Comparison of ENCODE assay signal across 13 cellular contexts in the genomic region with DNA sequence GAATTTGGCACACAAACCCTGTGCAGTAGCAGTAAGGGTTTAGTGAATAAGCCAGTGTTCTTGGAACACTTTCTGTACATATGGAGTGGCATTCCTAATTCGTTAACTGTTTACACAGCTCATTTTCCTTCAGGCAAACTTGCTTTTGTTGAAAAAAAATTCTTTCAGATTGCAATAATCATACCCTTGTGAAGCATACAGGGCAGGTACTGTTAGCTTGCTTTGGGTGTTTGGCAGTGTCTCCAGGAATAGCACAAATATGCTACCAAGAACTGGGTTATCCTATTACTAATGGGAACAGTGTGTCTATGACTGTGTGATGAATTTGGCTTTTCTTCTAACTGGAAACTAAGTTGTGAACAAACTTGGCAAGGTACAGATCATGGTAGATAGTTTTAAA. TPM values are rescaled to one million over a fixed set of nuclear protein-coding genes. Genes with fewer than 3 reads are reported as not detected.
DNase-seq lines count a peak whose midpoint lies in the region; ATAC-seq and TF ChIP-seq lines count a peak whose summit lies in the region.
"Had no signal": no experiment of that assay in that cellular context is flagged by ENCODE, and none has a peak within 500 bp of the region (broad histone marks: within the 10 kb centered on the region; RNA-seq: fewer than 3 reads in every experiment).

No MANE protein-coding gene starts in this region.

- H3K27me3 Mint-ChIP-seq in activated T-helper 1 cell treated with anti-CD3 and anti-CD28 coated beads, Interleukin-12 subunit alpha, Interleukin-12 subunit beta, Interleukin-2, Interleukin-4 antibody, amounts not matched to agents 30 ng/mL and 10 ng/mL and 1 ng/mL, durations not matched to agents 14 hours and 24 hours and 36 hours (ENCODE audit: insufficient read depth), result no peaks in the 10 kb centered on the region
- H3K27me3 Mint-ChIP-seq in CD14-positive monocyte (ENCODE audit: low read depth in 3 of 3), result no peaks in the 10 kb centered on the region
- H3K27me3 Mint-ChIP-seq: activated naive CD8-positive, alpha-beta T cell treated with anti-CD3 and anti-CD28 coated beads, Interleukin-2, amount 10 ng/mL, durations not matched to agents 7 days and 5 days had no signal

- no peak overlapping the region for H3K4me3 Mint-ChIP-seq in activated T-helper 1 cell treated with anti-CD3 and anti-CD28 coated beads, Interleukin-12 subunit alpha, Interleukin-12 subunit beta, Interleukin-2, Interleukin-4 antibody, amounts not matched to agents 30 ng/mL and 10 ng/mL and 1 ng/mL, durations not matched to agents 14 hours and 24 hours and 36 hours
- no peak overlapping the region for H3K4me3 Mint-ChIP-seq in CD14-positive monocyte
- H3K4me3 Mint-ChIP-seq: activated naive CD8-positive, alpha-beta T cell treated with anti-CD3 and anti-CD28 coated beads, Interleukin-2, amount 10 ng/mL, durations not matched to agents 7 days and 5 days had no signal

- H3K9me3 ChIP-seq in esophagus muscularis mucosa (no peaks in the 10 kb centered on the region), psoas muscle (no peaks in the 10 kb centered on the region)

- peak; percentile 61 for TF ChIP-seq EP300 in esophagus muscularis mucosa (IDR thresholded peaks at IDR 0.05)

- H3K27ac Mint-ChIP-seq in activated T-helper 1 cell treated with anti-CD3 and anti-CD28 coated beads, Interleukin-12 subunit alpha, Interleukin-12 subunit beta, Interleukin-2, Interleukin-4 antibody, amounts not matched to agents 30 ng/mL and 10 ng/mL and 1 ng/mL, durations not matched to agents 14 hours and 24 hours and 36 hours, result peak overlapping the region; percentile 1
- H3K27ac Mint-ChIP-seq in CD14-positive monocyte, result no peak overlapping the region

- peaks cover 54 to 69% (median 64%) of the 10 kb centered on the region in 4 donors for H3K4me1 ChIP-seq in esophagus muscularis mucosa
- peaks cover 53% of the 10 kb centered on the region for H3K4me1 ChIP-seq in psoas muscle

- peak in 3 of 4 donors; percentile 42 to 53 (median 47) for ATAC-seq in psoas muscle

- no peaks in the 10 kb centered on the region for H3K9me3 Mint-ChIP-seq in activated T-helper 1 cell treated with anti-CD3 and anti-CD28 coated beads, Interleukin-12 subunit alpha, Interleukin-12 subunit beta, Interleukin-2, Interleukin-4 antibody, amounts not matched to agents 30 ng/mL and 10 ng/mL and 1 ng/mL, durations not matched to agents 14 hours and 24 hours and 36 hours
- no peaks in the 10 kb centered on the region for H3K9me3 Mint-ChIP-seq in CD14-positive monocyte

- intact Hi-C loops in activated T-helper 1 cell treated with anti-CD3 and anti-CD28 coated beads, Interleukin-12 subunit alpha, Interleukin-12 subunit beta, Interleukin-2, Interleukin-4 antibody, amounts not matched to agents 30 ng/mL and 10 ng/mL and 1 ng/mL, durations not matched to agents 14 hours and 24 hours and 36 hours (cut with micrococcal nuclease), result no loop called here
- intact Hi-C loops in esophagus muscularis mucosa (cut with DNase I), result no loop called here
- intact Hi-C loops in psoas muscle (cut with DNase I), result no loop called here
- intact Hi-C loops in CD14-positive monocyte (cut with micrococcal nuclease), result no loop called here

- H3K4me3 ChIP-seq in esophagus muscularis mucosa (no peak overlapping the region), psoas muscle (no peak overlapping the region)

- peak overlapping the region; percentile 64 to 81 (median 74) for H3K27ac ChIP-seq in esophagus muscularis mucosa (replicated peaks in 1 of 4)
- no peak overlapping the region for H3K27ac ChIP-seq in psoas muscle
- H3K27ac ChIP-seq: HL-60 had no signal

- peak; percentile 89 for DNase-seq in COLO829 (ENCODE audit: low spot score)
- no peak for DNase-seq in activated T-helper 1 cell treated with anti-CD3 and anti-CD28 coated beads, Interleukin-12 subunit alpha, Interleukin-12 subunit beta, Interleukin-2, Interleukin-4 antibody, amounts not matched to agents 30 ng/mL and 10 ng/mL and 1 ng/mL, durations not matched to agents 14 hours and 24 hours and 36 hours (ENCODE audit: low spot score)
- DNase-seq in esophagus muscularis mucosa (ENCODE audit: extremely low spot score), result no peak
- no peak for DNase-seq in psoas muscle
- no peak for DNase-seq in NCI-H774 (lab: John Stamatoyannopoulos, UW)
- DNase-seq in NCI-H128 (lab: John Stamatoyannopoulos, UW; ENCODE audit: unreplicated experiment), result no peak
- DNase-seq in hepatic stellate cell (ENCODE audit: low spot score), result no peak
- no peak for DNase-seq in CD14-positive monocyte (ENCODE audit: low spot score)
- DNase-seq: activated CD4-positive, alpha-beta T cell treated with anti-CD3 and anti-CD28 coated beads, Interleukin-2, amount 50 U/mL, for 4 hours; activated naive CD8-positive, alpha-beta T cell treated with anti-CD3 and anti-CD28 coated beads, Interleukin-2, amount 10 ng/mL, durations not matched to agents 7 days and 5 days; left cardiac atrium; NCI-H526 had no signal

- H3K36me3 ChIP-seq in esophagus muscularis mucosa (peaks cover 0 to 16% (median 6%) of the 10 kb centered on the region in 4 donors), psoas muscle (ENCODE audit: insufficient read depth in 1 of 2, low read depth in 1 of 2) (peaks cover 4 to 21% of the 10 kb centered on the region in 2 donors)

- H3K27me3 ChIP-seq in esophagus muscularis mucosa, result no peaks in the 10 kb centered on the region
- no peaks in the 10 kb centered on the region for H3K27me3 ChIP-seq in psoas muscle (ENCODE audit: insufficient read depth in 3 of 3, low read length in 2 of 3)

- H3K4me1 Mint-ChIP-seq in activated T-helper 1 cell treated with anti-CD3 and anti-CD28 coated beads, Interleukin-12 subunit alpha, Interleukin-12 subunit beta, Interleukin-2, Interleukin-4 antibody, amounts not matched to agents 30 ng/mL and 10 ng/mL and 1 ng/mL, durations not matched to agents 14 hours and 24 hours and 36 hours (ENCODE audit: low read depth), result peaks cover 27% of the 10 kb centered on the region
- peaks cover 2% of the 10 kb centered on the region for H3K4me1 Mint-ChIP-seq in CD14-positive monocyte

- no peak for TF ChIP-seq POLR2A in esophagus muscularis mucosa (IDR thresholded peaks at IDR 0.05; ENCODE audit: low read depth)

- TF ChIP-seq CTCF in esophagus muscularis mucosa (IDR thresholded peaks at IDR 0.05) (no peak), psoas muscle (IDR thresholded peaks at IDR 0.05) (no peak), CD14-positive monocyte (IDR thresholded peaks at IDR 0.05) (no peak)

- peaks cover 41% of the 10 kb centered on the region for H3K36me3 Mint-ChIP-seq in activated T-helper 1 cell treated with anti-CD3 and anti-CD28 coated beads, Interleukin-12 subunit alpha, Interleukin-12 subunit beta, Interleukin-2, Interleukin-4 antibody, amounts not matched to agents 30 ng/mL and 10 ng/mL and 1 ng/mL, durations not matched to agents 14 hours and 24 hours and 36 hours (ENCODE audit: low read depth)
- peaks cover 45 to 70% of the 10 kb centered on the region in 2 donors for H3K36me3 Mint-ChIP-seq in CD14-positive monocyte

- 41% methylated on average over 1 of the region's 1 CpG for WGBS in esophagus muscularis mucosa
- 33 to 69% (median 33%) methylated on average over 1 of the region's 1 CpG for WGBS in psoas muscle, 3 donors

RNA-seq across cellular contexts. Expression of a gene that starts 33.4 kb away (rescaled TPM):
- total RNA-seq in activated T-helper 1 cell treated with anti-CD3 and anti-CD28 coated beads, Interleukin-12 subunit alpha, Interleukin-12 subunit beta, Interleukin-2, Interleukin-4 antibody, amounts not matched to agents 30 ng/mL and 10 ng/mL and 1 ng/mL, durations not matched to agents 14 hours and 24 hours and 36 hours, result 60.3 and 65.9 TPM in 2 replicates
- total RNA-seq in esophagus muscularis mucosa (100 to 1,000 TPM; 163 to 247 (median 198) TPM), psoas muscle (100 to 1,000 TPM; 402 to 903 (median 596) TPM)
- polyA plus RNA-seq in psoas muscle (100 to 1,000 TPM; 391 to 656 (median 520) TPM), CD14-positive monocyte (10 to 100 TPM; 49.9 to 71.8 TPM)
